ENCODE assay signal across 10 cellular contexts in the genomic region with DNA sequence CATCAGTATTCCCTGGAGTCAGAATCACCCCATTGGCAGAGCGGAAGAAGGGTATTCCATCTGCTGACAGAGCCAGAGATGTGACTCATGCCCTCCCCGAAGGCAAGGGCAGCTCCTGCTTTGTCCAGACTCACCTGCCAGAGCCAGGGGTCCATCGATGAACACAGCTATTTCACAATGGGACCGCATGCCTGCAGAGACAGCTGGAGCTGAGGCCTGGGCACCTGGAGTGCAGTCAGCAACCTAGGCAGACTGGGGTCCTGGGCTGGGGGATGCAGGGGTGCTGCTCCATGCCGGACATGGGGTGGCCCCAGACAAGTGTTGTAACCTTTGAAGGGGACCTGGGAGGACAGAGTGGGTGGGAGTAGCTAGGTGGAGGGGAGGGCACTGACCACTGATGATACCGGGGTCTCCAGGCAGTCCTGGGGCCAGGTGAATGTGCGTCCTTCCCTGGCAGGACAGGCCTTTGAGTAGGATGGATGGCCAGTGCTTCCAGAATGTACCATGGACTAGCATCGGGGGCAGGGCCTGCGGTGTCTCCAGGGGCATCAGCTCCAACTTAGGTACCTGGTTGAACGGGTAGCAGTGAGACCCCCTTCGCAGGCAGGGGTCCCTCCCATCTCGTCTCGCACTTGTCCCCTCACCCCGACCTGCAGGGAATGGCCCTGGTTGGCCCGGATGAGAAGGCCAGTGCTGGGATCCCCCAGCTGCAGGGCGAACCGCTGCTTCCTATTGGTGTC. TPM values are rescaled to one million over a fixed set of nuclear protein-coding genes. Genes with fewer than 3 reads are reported as not detected.
DNase-seq lines count a peak whose midpoint lies in the region; ATAC-seq and TF ChIP-seq lines count a peak whose summit lies in the region.
"Had no signal": no experiment of that assay in that cellular context is flagged by ENCODE, and none has a peak within 500 bp of the region (broad histone marks: within the 10 kb centered on the region; RNA-seq: fewer than 3 reads in every experiment).

No MANE protein-coding gene starts in this region.

- peak overlapping the region in 5 of 8 donors; percentile 21 to 90 (median 39) for H3K4me3 Mint-ChIP-seq in CD4-positive, alpha-beta memory T cell
- H3K4me3 Mint-ChIP-seq in activated naive CD8-positive, alpha-beta T cell treated with anti-CD3 and anti-CD28 coated beads, Interleukin-2, amount 50 U/mL, for 24 hours = peak overlapping the region; percentile 83
- peak overlapping the region; percentile 84 for H3K4me3 Mint-ChIP-seq in natural killer cell treated with Interleukin-12 subunit alpha and Interleukin-12 subunit beta and Interleukin-15 and Interleukin-18, amount 100 ng/mL, for 72 hours

- H3K27ac Mint-ChIP-seq in CD4-positive, alpha-beta memory T cell = peak overlapping the region in 6 of 7 donors; percentile 11 to 91 (median 47)
- H3K27ac Mint-ChIP-seq in activated naive CD8-positive, alpha-beta T cell treated with anti-CD3 and anti-CD28 coated beads, Interleukin-2, amount 50 U/mL, for 24 hours = peak overlapping the region; percentile 67
- peak overlapping the region; percentile 79 to 80 for H3K27ac Mint-ChIP-seq in natural killer cell treated with Interleukin-12 subunit alpha and Interleukin-12 subunit beta and Interleukin-15 and Interleukin-18, amount 100 ng/mL, for 72 hours

- H3K36me3 Mint-ChIP-seq in CD4-positive, alpha-beta memory T cell = peaks cover 0 to 14% of the 10 kb centered on the region in 2 donors
- peaks cover 12% of the 10 kb centered on the region for H3K36me3 Mint-ChIP-seq in activated naive CD8-positive, alpha-beta T cell treated with anti-CD3 and anti-CD28 coated beads, Interleukin-2, amount 50 U/mL, for 24 hours (ENCODE audit: low read depth)
- no peaks in the 10 kb centered on the region for H3K36me3 Mint-ChIP-seq in natural killer cell treated with Interleukin-12 subunit alpha and Interleukin-12 subunit beta and Interleukin-15 and Interleukin-18, amount 100 ng/mL, for 72 hours

- no peak overlapping the region for H3K4me3 ChIP-seq in CD4-positive, alpha-beta memory T cell (ENCODE audit: low read length in 2 of 2)
- H3K4me3 ChIP-seq in HEK293 (ENCODE audit: low read depth, low read length) = no peak overlapping the region
- H3K4me3 ChIP-seq: lung had no signal

- peaks cover 31% of the 10 kb centered on the region for H3K4me1 ChIP-seq in CD4-positive, alpha-beta memory T cell (ENCODE audit: insufficient read depth, low read length)
- peaks cover 3% of the 10 kb centered on the region; the same call in 1 of the 2 replicates for H3K4me1 ChIP-seq in HEK293 (ENCODE audit: control insufficient read depth, insufficient read depth, low read length)

- in situ Hi-C loops in GM13977 (cut with MboI; ENCODE audit: low pct_unique_long_range_greater_than_20kb, low sequenced_read_pairs, unreplicated experiment) = no loop called here

- no peak for TF ChIP-seq CTCF in HEK293 (tag by site-specific recombination; IDR thresholded peaks at IDR 0.05)
- no peak for TF ChIP-seq CTCF in GM13977 (IDR thresholded peaks at IDR 0.05; ENCODE audit: extremely low read depth, insufficient read depth, missing control alignments)

- no peaks in the 10 kb centered on the region for H3K27me3 ChIP-seq in CD4-positive, alpha-beta memory T cell (ENCODE audit: insufficient read depth, low read length)

- no peak for DNase-seq in CD4-positive, alpha-beta memory T cell
- DNase-seq in activated naive CD8-positive, alpha-beta T cell treated with anti-CD3 and anti-CD28 coated beads, Interleukin-2, amount 50 U/mL, for 24 hours = no peak
- DNase-seq in natural killer cell treated with Interleukin-12 subunit alpha and Interleukin-12 subunit beta and Interleukin-15 and Interleukin-18, amount 100 ng/mL, for 72 hours (ENCODE audit: low spot score) = peak; percentile 53
- no peak for DNase-seq in NOMO-1 (lab: John Stamatoyannopoulos, UW; ENCODE audit: unreplicated experiment in 2 of 2)
- DNase-seq in NCI-H187 (lab: John Stamatoyannopoulos, UW) = no peak
- DNase-seq in GM13977 (ENCODE audit: low spot score) = no peak
- no peak for DNase-seq in NCI-H69 (lab: John Stamatoyannopoulos, UW)
- DNase-seq: stimulated activated CD4-positive, alpha-beta T cell treated with anti-CD3 and anti-CD28 coated beads, Interleukin-4, amount 100 ng/mL, for 24 hours had no signal

- H3K4me1 Mint-ChIP-seq in CD4-positive, alpha-beta memory T cell = peaks cover 10 to 41% (median 19%) of the 10 kb centered on the region in 4 donors
- H3K4me1 Mint-ChIP-seq in activated naive CD8-positive, alpha-beta T cell treated with anti-CD3 and anti-CD28 coated beads, Interleukin-2, amount 50 U/mL, for 24 hours = peaks cover 35% of the 10 kb centered on the region
- H3K4me1 Mint-ChIP-seq in natural killer cell treated with Interleukin-12 subunit alpha and Interleukin-12 subunit beta and Interleukin-15 and Interleukin-18, amount 100 ng/mL, for 72 hours (ENCODE audit: low read depth in 2 of 2) = peaks cover 15 to 18% of the 10 kb centered on the region in 2 donors

- H3K27ac ChIP-seq in CD4-positive, alpha-beta memory T cell (ENCODE audit: low read depth, low read length) = no peak overlapping the region
- no peak overlapping the region for H3K27ac ChIP-seq in HEK293 (ENCODE audit: extremely low read depth, low read depth, low read length)

- no peak for ATAC-seq in activated naive CD8-positive, alpha-beta T cell treated with anti-CD3 and anti-CD28 coated beads, Interleukin-2, amount 50 U/mL, for 24 hours
- no peak for ATAC-seq in natural killer cell treated with Interleukin-12 subunit alpha and Interleukin-12 subunit beta and Interleukin-15 and Interleukin-18, amount 100 ng/mL, for 72 hours

- POLR2A ChIA-PET in CD4-positive, alpha-beta memory T cell (lab: Charles Lee; ENCODE audit: partially characterized antibody) = interaction anchor here (1.1 to 38.9 kb wide), 10 partner anchors 15 to 93 kb away, joined by 4 to 937 read pairs (median 16); partner anchors contain the start of genes BAD, ESRRA, FERMT3 and FKBP2
- POLR2A ChIA-PET in HEK293 (lab: Yijun Ruan, JAX) = interaction anchor here (1.0 to 2.1 kb wide), 4 partner anchors 10 to 39 kb away, joined by 3 to 7 read pairs (median 4); partner anchors contain the start of gene STIP1

- CTCF ChIA-PET in CD4-positive, alpha-beta memory T cell (lab: Charles Lee; ENCODE audit: partially characterized antibody) = interaction anchor here (1.1 to 18.8 kb wide), 6 partner anchors 10 to 93 kb away, joined by 3 to 207 read pairs (median 6); partner anchors contain the start of genes CATSPERZ, ESRRA, FERMT3 and PRDX5
- CTCF ChIA-PET in HEK293 (lab: Yijun Ruan, JAX) = interaction anchor here (0.6 to 1.7 kb wide), 2 partner anchors 11 to 20 kb away, joined by 3 read pairs; no protein-coding TSS in a partner anchor

- intact Hi-C loops in CD4-positive, alpha-beta memory T cell (cut with micrococcal nuclease) = no loop called here

- H3K9me3 ChIP-seq in CD4-positive, alpha-beta memory T cell (ENCODE audit: control insufficient read depth in 1 of 2, low read length in 2 of 2) = no peaks in the 10 kb centered on the region
- no peaks in the 10 kb centered on the region for H3K9me3 ChIP-seq in HEK293 (ENCODE audit: control insufficient read depth, insufficient read depth, low read depth, low read length)

- H3K9me3 Mint-ChIP-seq in CD4-positive, alpha-beta memory T cell = no peaks in the 10 kb centered on the region
- H3K9me3 Mint-ChIP-seq in activated naive CD8-positive, alpha-beta T cell treated with anti-CD3 and anti-CD28 coated beads, Interleukin-2, amount 50 U/mL, for 24 hours = no peaks in the 10 kb centered on the region
- no peaks in the 10 kb centered on the region for H3K9me3 Mint-ChIP-seq in natural killer cell treated with Interleukin-12 subunit alpha and Interleukin-12 subunit beta and Interleukin-15 and Interleukin-18, amount 100 ng/mL, for 72 hours

- H3K36me3 ChIP-seq in CD4-positive, alpha-beta memory T cell (ENCODE audit: insufficient read depth, low read length) = peaks cover 31% of the 10 kb centered on the region
- H3K36me3 ChIP-seq in HEK293 (ENCODE audit: control insufficient read depth in 2 of 2, insufficient read depth in 1 of 2, low read length in 2 of 2) = peaks cover 0 to 26% of the 10 kb centered on the region in 2 experiments; a peak in 1 of 3 replicates

- no peaks in the 10 kb centered on the region for H3K27me3 Mint-ChIP-seq in CD4-positive, alpha-beta memory T cell
- H3K27me3 Mint-ChIP-seq in activated naive CD8-positive, alpha-beta T cell treated with anti-CD3 and anti-CD28 coated beads, Interleukin-2, amount 50 U/mL, for 24 hours = no peaks in the 10 kb centered on the region
- no peaks in the 10 kb centered on the region for H3K27me3 Mint-ChIP-seq in natural killer cell treated with Interleukin-12 subunit alpha and Interleukin-12 subunit beta and Interleukin-15 and Interleukin-18, amount 100 ng/mL, for 72 hours

TF ChIP-seq in HEK293, 187 proteins besides CTCF, POLR2A, EP300 and RAD21 (continues in another document):
- no peak for TF ChIP-seq ZNF354C (tag by site-specific recombination; IDR thresholded peaks at IDR 0.05; ENCODE audit: borderline replicate concordance, low read depth)
- no peak for TF ChIP-seq KLF8 (tag by site-specific recombination; IDR thresholded peaks at IDR 0.05)

RNA-seq across cellular contexts. Expression of gene TRPT1, which starts 1.7 kb away (rescaled TPM):
- total RNA-seq in CD4-positive, alpha-beta memory T cell = 10 to 100 TPM; 37.6 to 42.1 TPM
- 10 to 100 TPM; 31.1 to 35.3 TPM for polyA plus RNA-seq in CD4-positive, alpha-beta memory T cell
- 10 to 100 TPM; 30.5 to 35.7 TPM for total RNA-seq in natural killer cell treated with Interleukin-12 subunit alpha and Interleukin-12 subunit beta and Interleukin-15 and Interleukin-18, amount 100 ng/mL, for 72 hours

RNA-seq across cellular contexts. Expression of gene NUDT22, which starts 1.8 kb away (rescaled TPM):
- 100 to 1,000 TPM in 1 of 2 experiments, 10 to 100 TPM in 1; 83.9 to 101 TPM for total RNA-seq in CD4-positive, alpha-beta memory T cell
- polyA plus RNA-seq in CD4-positive, alpha-beta memory T cell = 10 to 100 TPM; 38.1 to 69.6 TPM
- total RNA-seq in natural killer cell treated with Interleukin-12 subunit alpha and Interleukin-12 subunit beta and Interleukin-15 and Interleukin-18, amount 100 ng/mL, for 72 hours = 100 to 1,000 TPM in 1 of 2 donors, 10 to 100 TPM in 1; 83.6 to 120 TPM

RNA-seq across cellular contexts. Expression of gene DNAJC4, which starts 6.0 kb away (rescaled TPM):
- total RNA-seq in CD4-positive, alpha-beta memory T cell = 10 to 100 TPM; 60.6 to 64.5 TPM
- 10 to 100 TPM; 15.6 to 23.6 TPM for polyA plus RNA-seq in CD4-positive, alpha-beta memory T cell
- total RNA-seq in natural killer cell treated with Interleukin-12 subunit alpha and Interleukin-12 subunit beta and Interleukin-15 and Interleukin-18, amount 100 ng/mL, for 72 hours = 10 to 100 TPM; 31.2 to 33.0 TPM

RNA-seq across cellular contexts. Expression of gene VEGFB, which starts 10.1 kb away (rescaled TPM):
- 10 to 100 TPM; 96.8 to 97.3 TPM for total RNA-seq in CD4-positive, alpha-beta memory T cell
- polyA plus RNA-seq in CD4-positive, alpha-beta memory T cell = 10 to 100 TPM in 1 of 2 donors, 1 to 10 TPM in 1; 2.3 to 22.2 TPM
- total RNA-seq in natural killer cell treated with Interleukin-12 subunit alpha and Interleukin-12 subunit beta and Interleukin-15 and Interleukin-18, amount 100 ng/mL, for 72 hours = 10 to 100 TPM; 38.7 to 42.3 TPM

RNA-seq across cellular contexts. Expression of gene FKBP2, which starts 16.6 kb away (rescaled TPM):
- total RNA-seq in CD4-positive, alpha-beta memory T cell = 10 to 100 TPM; 41.4 to 46.4 TPM
- polyA plus RNA-seq in CD4-positive, alpha-beta memory T cell = 100 to 1,000 TPM; 106 to 107 TPM
- 10 to 100 TPM; 33.1 to 53.5 TPM for total RNA-seq in natural killer cell treated with Interleukin-12 subunit alpha and Interleukin-12 subunit beta and Interleukin-15 and Interleukin-18, amount 100 ng/mL, for 72 hours
